In the genomic region with DNA sequence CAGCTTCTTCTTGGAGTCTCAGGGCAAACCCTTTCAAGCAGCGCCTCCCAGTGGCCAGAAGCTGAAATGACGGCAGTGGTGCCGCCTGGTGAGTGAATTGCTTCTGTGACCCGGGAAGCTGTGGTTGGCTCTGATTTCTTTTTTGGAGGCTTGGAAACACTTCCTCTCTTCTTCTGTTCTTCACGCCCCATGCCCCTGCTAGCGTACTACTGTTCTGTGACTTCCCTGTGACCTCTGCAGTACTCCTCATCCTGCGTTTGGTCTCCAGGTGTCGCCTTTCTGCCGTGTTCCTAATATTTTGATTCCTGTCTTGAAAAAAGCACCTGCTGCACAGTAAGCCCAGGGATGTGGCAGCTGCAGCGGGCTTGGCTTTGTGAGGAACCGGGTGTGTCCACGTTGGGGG, we compare ENCODE assay signal across 8 cellular contexts.
A peak's percentile ranks its signal among the peaks of the same experiment; 100 is the strongest.
DNase-seq lines count a peak whose midpoint lies in the region; TF ChIP-seq lines count a peak whose summit lies in the region.
"Not testable (repeated sequence)": the region's sequence is repeated elsewhere in the genome, so short reads cannot be mapped to it uniquely, and the experiment has no call there.

No MANE protein-coding gene starts in this region.

- DNase-seq in DMS79 treated with DMSO at 0.1 percent for 48 hours (lab: John Stamatoyannopoulos, UW) = peak; percentile 21
- peak; percentile 20 to 39 for DNase-seq in Kasumi-1 (lab: John Stamatoyannopoulos, UW)
- peak; percentile 20 for DNase-seq in NOMO-1 treated with DMSO at 0.1 percent for 48 hours (lab: John Stamatoyannopoulos, UW; ENCODE audit: unreplicated experiment)
- DNase-seq in activated CD4-positive, alpha-beta T cell treated with anti-CD3 and anti-CD28 coated beads, Interleukin-2, amount 10 ng/mL, durations not matched to agents 24 days and 14 days = peak; percentile 90
- DNase-seq in breast epithelium (ENCODE audit: low spot score in 2 of 2) = peak in 1 of 2 donors; percentile 67
- peak; percentile 52 for DNase-seq in left ventricle myocardium inferior
- DNase-seq in occipital lobe (lab: John Stamatoyannopoulos, UW) = peak; percentile 17
- peak; percentile 70 to 83 for DNase-seq in tibial artery

- H3K36me3 Mint-ChIP-seq in activated CD4-positive, alpha-beta T cell treated with anti-CD3 and anti-CD28 coated beads, Interleukin-2, amount 10 ng/mL, durations not matched to agents 24 days and 14 days (ENCODE audit: low read depth) = not testable (repeated sequence)

- H3K27me3 ChIP-seq in breast epithelium; left ventricle myocardium inferior (ENCODE audit: low read depth); tibial artery: not testable (repeated sequence)

- not testable (repeated sequence) for H3K4me1 Mint-ChIP-seq in activated CD4-positive, alpha-beta T cell treated with anti-CD3 and anti-CD28 coated beads, Interleukin-2, amount 10 ng/mL, durations not matched to agents 24 days and 14 days

- not testable (repeated sequence) for H3K9me3 Mint-ChIP-seq in activated CD4-positive, alpha-beta T cell treated with anti-CD3 and anti-CD28 coated beads, Interleukin-2, amount 10 ng/mL, durations not matched to agents 24 days and 14 days

- H3K4me1 ChIP-seq in breast epithelium, left ventricle myocardium inferior, tibial artery: not testable (repeated sequence)

- H3K9me3 ChIP-seq in breast epithelium; left ventricle myocardium inferior (replicated peaks); tibial artery: not testable (repeated sequence)

- H3K27ac Mint-ChIP-seq in activated CD4-positive, alpha-beta T cell treated with anti-CD3 and anti-CD28 coated beads, Interleukin-2, amount 10 ng/mL, durations not matched to agents 24 days and 14 days = not testable (repeated sequence)

- intact Hi-C loops in activated CD4-positive, alpha-beta T cell treated with anti-CD3 and anti-CD28 coated beads, Interleukin-2, amount 10 ng/mL, durations not matched to agents 24 days and 14 days (cut with micrococcal nuclease); breast epithelium (cut with DNase I; ENCODE audit: low total_unique reads); left ventricle myocardium inferior (cut with micrococcal nuclease): not testable (repeated sequence)
- intact Hi-C loops in tibial artery (cut with DNase I; ENCODE audit: low total_unique reads) = loop anchor here (10.0 kb wide), 1 partner anchor 178 kb away; a partner anchor contains a TSS

- H3K27ac ChIP-seq in breast epithelium; left ventricle myocardium inferior (replicated peaks); tibial artery: not testable (repeated sequence)

- peak; percentile 19 to 62 (median 37) for TF ChIP-seq CTCF in breast epithelium (IDR thresholded peaks at IDR 0.05)
- peak; percentile 70 for TF ChIP-seq CTCF in left ventricle myocardium inferior (IDR thresholded peaks at IDR 0.05; ENCODE audit: borderline replicate concordance)
- peak; percentile 63 to 72 for TF ChIP-seq CTCF in tibial artery (IDR thresholded peaks at IDR 0.05)

- H3K4me3 ChIP-seq in breast epithelium, left ventricle myocardium inferior, tibial artery: not testable (repeated sequence)

- not testable (repeated sequence) for H3K4me3 Mint-ChIP-seq in activated CD4-positive, alpha-beta T cell treated with anti-CD3 and anti-CD28 coated beads, Interleukin-2, amount 10 ng/mL, durations not matched to agents 24 days and 14 days

- not testable (repeated sequence) for TF ChIP-seq POLR2A in breast epithelium (IDR thresholded peaks at IDR 0.05)

- not testable (repeated sequence) for H3K27me3 Mint-ChIP-seq in activated CD4-positive, alpha-beta T cell treated with anti-CD3 and anti-CD28 coated beads, Interleukin-2, amount 10 ng/mL, durations not matched to agents 24 days and 14 days

- H3K36me3 ChIP-seq in breast epithelium, left ventricle myocardium inferior: not testable (repeated sequence)
- H3K36me3 ChIP-seq in tibial artery = peaks cover 0 to 19% (median 0%) of the 10 kb centered on the region in 3 donors
